39 cellular contexts compared by ENCODE assay signal in the genomic region with DNA sequence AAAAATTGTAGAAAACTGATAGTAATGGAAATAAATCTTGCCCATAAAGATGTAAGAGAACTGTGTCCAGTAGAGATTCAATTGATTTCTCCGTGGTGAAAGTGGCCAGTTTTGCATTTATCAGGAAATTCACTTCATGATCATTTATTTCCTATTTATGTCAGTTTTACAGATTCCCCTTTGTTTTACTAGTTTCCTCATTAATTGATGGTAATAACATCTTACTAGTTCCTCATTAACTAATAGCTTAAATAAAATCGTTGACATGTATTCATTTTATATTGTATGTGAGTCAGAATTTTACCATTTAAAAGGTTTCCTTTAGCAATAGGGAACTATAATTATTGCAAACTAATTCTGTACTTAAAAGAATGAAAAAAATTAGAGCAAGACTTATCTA.
"Had no signal": no experiment of that assay in that cellular context is flagged by ENCODE, and none has a peak within 500 bp of the region (broad histone marks: within the 10 kb centered on the region; RNA-seq: fewer than 3 reads in every experiment).

No MANE protein-coding gene starts in this region.

- H3K27ac Mint-ChIP-seq: activated B cell treated with CpG ODN at 0.5 μM for 24 hours; activated CD4-positive, alpha-beta memory T cell treated with anti-CD3 and anti-CD28 coated beads for 36 hours; activated CD4-positive, alpha-beta T cell treated with anti-CD3 and anti-CD28 coated beads, Interleukin-2, amount 10 ng/mL, durations not matched to agents 24 days and 14 days; activated CD8-positive, alpha-beta T cell treated with anti-CD3 and anti-CD28 coated beads for 36 hours; activated naive CD4-positive, alpha-beta T cell treated with anti-CD3 and anti-CD28 coated beads for 36 hours; activated naive CD4-positive, alpha-beta T cell treated with anti-CD3 and anti-CD28 coated beads, Interleukin-2, amount 50 U/mL, for 72 hours; activated naive CD8-positive, alpha-beta T cell treated with anti-CD3 and anti-CD28 coated beads for 36 hours; activated T-cell treated with anti-CD3 and anti-CD28 coated beads, Interleukin-2, amount 50 U/mL, for 72 hours; activated T-helper 1 cell treated with anti-CD3 and anti-CD28 coated beads, Interleukin-12 subunit alpha, Interleukin-12 subunit beta, Interleukin-2, Interleukin-4 antibody, amounts not matched to agents 30 ng/mL and 10 ng/mL and 1 ng/mL, durations not matched to agents 14 hours and 24 hours and 36 hours; activated T-helper 17 cell treated with anti-CD3 and anti-CD28 coated beads, Interleukin-2, amount 50 U/mL, for 72 hours; T-helper 1 cell treated with Interleukin-12 subunit alpha and Interleukin-12 subunit beta and Interleukin-4 antibody, amounts not matched to agents 30 μg/mL and 1 μg/mL, for 36 hours; T-helper 2 cell treated with Interferon-gamma antibody and Interleukin-4, amounts not matched to agents 5 μg/mL and 100 μg/mL, for 36 hours had no signal

- DNase-seq: activated B cell treated with CpG ODN at 0.5 μM for 24 hours; activated CD4-positive, alpha-beta memory T cell treated with anti-CD3 and anti-CD28 coated beads for 36 hours; activated CD4-positive, alpha-beta T cell treated with anti-CD3 and anti-CD28 coated beads for 4 hours; activated CD4-positive, alpha-beta T cell treated with anti-CD3 and anti-CD28 coated beads, Interleukin-2, amount 10 ng/mL, durations not matched to agents 24 days and 14 days; activated CD4-positive, alpha-beta T cell treated with anti-CD3 and anti-CD28 coated beads, Interleukin-2, amount 50 U/mL, for 1 hour; activated CD4-positive, alpha-beta T cell treated with anti-CD3 and anti-CD28 coated beads, Interleukin-2, amount 50 U/mL, for 4 hours; activated CD4-positive, CD25-positive, alpha-beta regulatory T cell treated with anti-CD3 and anti-CD28 coated beads, Interleukin-2, amount 50 U/mL, for 72 hours; activated CD8-positive, alpha-beta memory T cell treated with anti-CD3 and anti-CD28 coated beads, Interleukin-2, amount 50 U/mL, for 4 hours; activated CD8-positive, alpha-beta T cell treated with anti-CD3 and anti-CD28 coated beads for 36 hours; activated effector memory CD4-positive, alpha-beta T cell treated with anti-CD3 and anti-CD28 coated beads, Interleukin-2, amount 50 U/mL, for 16 hours; activated gamma-delta T cell treated with Interleukin-2 at 50 U/mL for 16 hours; activated naive CD4-positive, alpha-beta T cell; activated naive CD4-positive, alpha-beta T cell treated with anti-CD3 and anti-CD28 coated beads for 36 hours; activated naive CD4-positive, alpha-beta T cell treated with anti-CD3 and anti-CD28 coated beads, Interleukin-2, amount 50 U/mL, for 16 hours; activated naive CD8-positive, alpha-beta T cell treated with anti-CD3 and anti-CD28 coated beads for 36 hours; activated T-cell treated with anti-CD3 and anti-CD28 coated beads for 4 hours; activated T-cell treated with anti-CD3 and anti-CD28 coated beads, Interleukin-2, amount 50 U/mL, for 1 hour; activated T-cell treated with anti-CD3 and anti-CD28 coated beads, Interleukin-2, amount 50 U/mL, for 4 hours; activated T-cell treated with anti-CD3 and anti-CD28 coated beads, Interleukin-2, amount 50 U/mL, for 72 hours; adrenal gland; amniotic stem cell; aorta; body of pancreas; brain microvascular endothelial cell; caudate nucleus; cerebellar nuclear complex; T-helper 2 cell; T-helper 9 cell had no signal

- H3K9me3 ChIP-seq: adrenal gland, body of pancreas had no signal

- H3K27me3 ChIP-seq: adrenal gland, body of pancreas, brain microvascular endothelial cell, cardiac muscle cell had no signal

- H3K4me3 ChIP-seq: adrenal gland, body of pancreas, cardiac muscle cell had no signal

- H3K9me3 Mint-ChIP-seq: activated B cell treated with CpG ODN at 0.5 μM for 24 hours; activated CD4-positive, alpha-beta memory T cell treated with anti-CD3 and anti-CD28 coated beads for 36 hours; activated CD4-positive, alpha-beta T cell treated with anti-CD3 and anti-CD28 coated beads, Interleukin-2, amount 10 ng/mL, durations not matched to agents 24 days and 14 days; activated CD8-positive, alpha-beta T cell treated with anti-CD3 and anti-CD28 coated beads for 36 hours; activated T-cell treated with anti-CD3 and anti-CD28 coated beads, Interleukin-2, amount 50 U/mL, for 4 hours; activated T-helper 17 cell treated with anti-CD3 and anti-CD28 coated beads, Interleukin-2, amount 50 U/mL, for 72 hours; central memory CD8-positive, alpha-beta T cell; T-helper 1 cell treated with Interleukin-12 subunit alpha and Interleukin-12 subunit beta and Interleukin-4 antibody, amounts not matched to agents 30 μg/mL and 1 μg/mL, for 36 hours; T-helper 2 cell treated with Interferon-gamma antibody and Interleukin-4, amounts not matched to agents 5 μg/mL and 100 μg/mL, for 36 hours had no signal

- H3K36me3 Mint-ChIP-seq: activated CD4-positive, alpha-beta memory T cell treated with anti-CD3 and anti-CD28 coated beads for 36 hours; activated naive CD4-positive, alpha-beta T cell treated with anti-CD3 and anti-CD28 coated beads, Interleukin-2, amount 50 U/mL, for 72 hours; activated naive CD8-positive, alpha-beta T cell treated with anti-CD3 and anti-CD28 coated beads for 36 hours had no signal

- FAIRE-seq: astrocyte, bronchial epithelial cell, TTC549 had no signal

- H3K4me1 Mint-ChIP-seq: activated B cell treated with CpG ODN at 0.5 μM for 24 hours; activated T-helper 17 cell treated with anti-CD3 and anti-CD28 coated beads, Interleukin-2, amount 50 U/mL, for 72 hours; central memory CD8-positive, alpha-beta T cell had no signal

- H3K36me3 ChIP-seq: adrenal gland, brain microvascular endothelial cell, cardiac muscle cell had no signal

- ATAC-seq: activated CD8-positive, alpha-beta T cell treated with anti-CD3 and anti-CD28 coated beads for 36 hours; activated naive CD4-positive, alpha-beta T cell treated with anti-CD3 and anti-CD28 coated beads, Interleukin-2, amount 50 U/mL, for 72 hours; activated T-cell treated with anti-CD3 and anti-CD28 coated beads, Interleukin-2, amount 50 U/mL, for 4 hours; activated T-cell treated with anti-CD3 and anti-CD28 coated beads, Interleukin-2, amount 50 U/mL, for 72 hours; activated T-helper 17 cell treated with anti-CD3 and anti-CD28 coated beads, Interleukin-2, amount 50 U/mL, for 72 hours; body of pancreas had no signal

- H3K27ac ChIP-seq: adrenal gland, body of pancreas, brain microvascular endothelial cell, cardiac muscle cell, VCaP had no signal

- H3K4me3 Mint-ChIP-seq: activated B cell treated with CpG ODN at 0.5 μM for 24 hours; activated CD4-positive, alpha-beta memory T cell treated with anti-CD3 and anti-CD28 coated beads for 36 hours; activated CD4-positive, alpha-beta T cell treated with anti-CD3 and anti-CD28 coated beads, Interleukin-2, amount 10 ng/mL, durations not matched to agents 24 days and 14 days; activated CD8-positive, alpha-beta T cell treated with anti-CD3 and anti-CD28 coated beads for 36 hours; activated naive CD4-positive, alpha-beta T cell treated with anti-CD3 and anti-CD28 coated beads for 36 hours; activated naive CD8-positive, alpha-beta T cell treated with anti-CD3 and anti-CD28 coated beads for 36 hours; activated T-cell treated with anti-CD3 and anti-CD28 coated beads, Interleukin-2, amount 50 U/mL, for 4 hours; activated T-cell treated with anti-CD3 and anti-CD28 coated beads, Interleukin-2, amount 50 U/mL, for 72 hours; activated T-helper 1 cell treated with anti-CD3 and anti-CD28 coated beads, Interleukin-12 subunit alpha, Interleukin-12 subunit beta, Interleukin-2, Interleukin-4 antibody, amounts not matched to agents 30 ng/mL and 10 ng/mL and 1 ng/mL, durations not matched to agents 14 hours and 24 hours and 36 hours; activated T-helper 17 cell treated with anti-CD3 and anti-CD28 coated beads, Interleukin-2, amount 50 U/mL, for 72 hours; central memory CD8-positive, alpha-beta T cell; T-helper 1 cell treated with Interleukin-12 subunit alpha and Interleukin-12 subunit beta and Interleukin-4 antibody, amounts not matched to agents 30 μg/mL and 1 μg/mL, for 36 hours; T-helper 2 cell treated with Interferon-gamma antibody and Interleukin-4, amounts not matched to agents 5 μg/mL and 100 μg/mL, for 36 hours had no signal

- H3K4me1 ChIP-seq: adrenal gland had no signal
